In the genomic region with DNA sequence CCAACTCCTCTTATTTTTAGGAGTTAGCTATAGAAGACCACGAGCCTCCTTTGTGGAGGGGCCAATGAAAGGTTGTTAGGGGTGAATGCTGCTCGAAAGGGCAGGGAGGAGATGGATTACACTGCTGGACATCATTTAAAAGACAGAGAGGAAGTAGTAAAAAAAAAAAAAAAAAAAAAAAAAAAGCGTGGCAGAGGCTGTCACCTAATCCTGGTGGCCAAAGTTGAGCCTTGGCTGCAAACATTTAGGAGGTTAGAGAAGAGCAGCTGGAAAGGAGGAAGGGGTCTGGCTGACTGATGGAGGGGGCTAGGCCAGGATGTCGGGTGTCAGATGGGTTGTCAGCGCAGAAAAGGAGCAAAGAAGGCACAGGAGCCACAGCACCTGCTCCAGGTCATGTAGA, we compare ENCODE assay signal across 19 cellular contexts.
DNase-seq lines count a peak whose midpoint lies in the region; ATAC-seq, FAIRE-seq and TF ChIP-seq lines count a peak whose summit lies in the region.
"Had no signal": no experiment of that assay in that cellular context is flagged by ENCODE, and none has a peak within 500 bp of the region (broad histone marks: within the 10 kb centered on the region; RNA-seq: fewer than 3 reads in every experiment).

No MANE protein-coding gene starts in this region.

- H2BK15ac ChIP-seq in IMR-90 (ENCODE audit: low read depth, low read length) = 0 out of 3 replicates have a peak overlapping the region, but pooled peaks have one; percentile 48

- no peaks in the 10 kb centered on the region for H3K9me1 ChIP-seq in IMR-90 (ENCODE audit: insufficient read depth, low read length)
- no peaks in the 10 kb centered on the region for H3K9me1 ChIP-seq in K562 (ENCODE audit: control insufficient read depth, insufficient read depth, low read length)

- CTCF ChIA-PET in IMR-90 (lab: Yijun Ruan, JAX) = no interaction called here
- CTCF ChIA-PET in K562 (lab: Yijun Ruan, JAX; ENCODE audit: low intra/inter-chr PET ratio) = no interaction called here

- no peaks in the 10 kb centered on the region; the same call in 1 of the 2 replicates for H3K4me1 ChIP-seq in IMR-90 (ENCODE audit: control insufficient read depth, insufficient read depth, low read length)
- H3K4me1 ChIP-seq in K562 (replicated peaks in 1 of 2; ENCODE audit: control insufficient read depth in 2 of 2, insufficient read depth in 2 of 2, low read length in 2 of 2) = no peaks in the 10 kb centered on the region

- H3K27ac ChIP-seq in IMR-90 (ENCODE audit: insufficient read depth, low read length) (no peak overlapping the region), K562 (ENCODE audit: extremely low read depth, low read depth, low read length) (no peak overlapping the region)

- no peaks in the 10 kb centered on the region for H3K79me1 ChIP-seq in IMR-90 (ENCODE audit: low read depth in 1 of 2, low read length in 2 of 2)

- H3K56ac ChIP-seq in IMR-90 (ENCODE audit: extremely low read depth, insufficient read depth, low read length) = no peak overlapping the region

- no peak overlapping the region for H3K4me2 ChIP-seq in IMR-90 (ENCODE audit: low read depth, low read length)
- H3K4me2 ChIP-seq in K562 (ENCODE audit: insufficient read depth, low read length) = no peak overlapping the region

- no TSS peak for BruUV-seq in IMR-90 (replicated peaks; lab: Mats Ljungman, UMichigan)
- no TSS peak for BruUV-seq in K562 (replicated peaks; lab: Mats Ljungman, UMichigan)

- no peak for TF ChIP-seq POLR2A in IMR-90 (IDR thresholded peaks at IDR 0.05; ENCODE audit: low read depth, low read length)
- no peak for TF ChIP-seq POLR2A in K562 (conservative IDR thresholded peaks at IDR 0.05)
- TF ChIP-seq POLR2A in lower leg skin (IDR thresholded peaks at IDR 0.05) = no peak

- H3K9me3 ChIP-seq in IMR-90 (ENCODE audit: control insufficient read depth, insufficient read depth, low read length) = no peaks in the 10 kb centered on the region
- H3K9me3 ChIP-seq in K562 (replicated peaks; ENCODE audit: control insufficient read depth, insufficient read depth, low read depth, low read length) = no peaks in the 10 kb centered on the region
- H3K9me3 ChIP-seq: BE2C had no signal

- H3K4ac ChIP-seq in IMR-90 (ENCODE audit: low read depth, low read length) = no peak overlapping the region

- H2BK20ac ChIP-seq in IMR-90 (ENCODE audit: low read depth, low read length) = no peak overlapping the region

- no peaks in the 10 kb centered on the region for H3K36me3 ChIP-seq in IMR-90 (ENCODE audit: control insufficient read depth, insufficient read depth, low read length)
- no peaks in the 10 kb centered on the region for H3K36me3 ChIP-seq in K562 (ENCODE audit: control insufficient read depth, insufficient read depth, low read length)
- H3K36me3 ChIP-seq: BE2C had no signal

- H4K5ac ChIP-seq in IMR-90 (ENCODE audit: low read depth, low read length) = no peak overlapping the region

- H3K9ac ChIP-seq in IMR-90 (ENCODE audit: low read depth, low read length) (no peak overlapping the region), K562 (ENCODE audit: insufficient read depth in 1 of 2, low read depth in 2 of 2, low read length in 2 of 2) (no peak overlapping the region)

- dilution Hi-C loops in IMR-90 (cut with HindIII; ENCODE audit: low sequenced_read_pairs, unreplicated experiment) = no loop called here

- H4K8ac ChIP-seq in IMR-90 (ENCODE audit: low read depth in 2 of 2, low read length in 2 of 2) = no peak overlapping the region

- H4K91ac ChIP-seq in IMR-90 (ENCODE audit: insufficient read depth, low read depth, low read length) = no peak overlapping the region

- no peak for DNase-seq in IMR-90
- DNase-seq in MV-4-11 (lab: John Stamatoyannopoulos, UW) = peak; percentile 27
- no peak for DNase-seq in K562 (ENCODE audit: extremely low read depth in 1 of 4, low spot score in 3 of 4)
- no peak for DNase-seq in lower leg skin (ENCODE audit: low spot score in 2 of 2)
- no peak for DNase-seq in HuH-7.5 (ENCODE audit: low spot score)
- DNase-seq: ACHN; BE2C; C1 segment of cervical spinal cord; CD4-positive, alpha-beta T cell; DMS153; DND-41; EL; H9; KBM-7 had no signal

- no peak for TF ChIP-seq CTCF in IMR-90 (conservative IDR thresholded peaks at IDR 0.05; ENCODE audit: low read depth, low read length)
- no peak for TF ChIP-seq CTCF in K562 (IDR thresholded peaks at IDR 0.05 in 2 of 3, conservative IDR thresholded peaks at IDR 0.05 in 1 of 3; ENCODE audit: insufficient read depth in 2 of 3, low read depth in 1 of 3, low read length in 3 of 3)
- no peak for TF ChIP-seq CTCF in lower leg skin (IDR thresholded peaks at IDR 0.05)

- no peak overlapping the region for H3K23ac ChIP-seq in IMR-90 (ENCODE audit: low read depth, low read length)

- in situ Hi-C loops in IMR-90 (cut with MboI; ENCODE audit: low sequenced_read_pairs) (no loop called here), K562 (cut with MboI) (no loop called here)

- POLR2A ChIA-PET in IMR-90 (lab: Charles Lee; ENCODE audit: unreplicated experiment) = interaction anchor here (0.7 kb wide), 1 partner anchor 11 kb away, joined by 31 read pairs; no protein-coding TSS in a partner anchor
- POLR2A ChIA-PET in K562 (lab: Yijun Ruan, JAX) = no interaction called here

- no peak overlapping the region for H3K14ac ChIP-seq in IMR-90 (replicated peaks; ENCODE audit: low read depth, low read length)

- H2AK9ac ChIP-seq in IMR-90 (replicated peaks; ENCODE audit: low read depth, low read length, poor library complexity) = no peak overlapping the region

- intact Hi-C loops in IMR-90 (cut with micrococcal nuclease) (no loop called here), K562 (cut with micrococcal nuclease) (no loop called here), lower leg skin (cut with DNase I; ENCODE audit: low total_unique reads) (no loop called here)

- H4K20me1 ChIP-seq in IMR-90 (ENCODE audit: insufficient read depth, low read length) (no peaks in the 10 kb centered on the region), K562 (replicated peaks; ENCODE audit: control insufficient read depth, insufficient read depth, low read length) (no peaks in the 10 kb centered on the region)

- H2BK120ac ChIP-seq in IMR-90 (ENCODE audit: low read depth, low read length) = no peak overlapping the region

- no peak overlapping the region for H3K18ac ChIP-seq in IMR-90 (ENCODE audit: low read depth, low read length)

- no peak for FAIRE-seq in K562 (lab: Jason Lieb, UNC)
- FAIRE-seq: A204.1, GM12891, GM19239, H1 had no signal

- ATAC-seq in IMR-90 (ENCODE audit: low read depth) (no peak), K562 (no peak), HG03354 (IDR thresholded peaks at IDR 0.05; ENCODE audit: poor library complexity, severe bottlenecking, unreplicated experiment) (no peak)

- H3K4me3 ChIP-seq in IMR-90 (ENCODE audit: insufficient read depth, low read depth, low read length) (no peak overlapping the region), K562 (no peak overlapping the region), lower leg skin (ENCODE audit: low read depth, poor library complexity, severe bottlenecking) (no peak overlapping the region)

- TF ChIP-seq RAD21 in IMR-90 (IDR thresholded peaks at IDR 0.05; ENCODE audit: low read length) = no peak
- no peak for TF ChIP-seq RAD21 in K562 (CRISPR knock-in tag; conservative IDR thresholded peaks at IDR 0.05 in 1 of 2, IDR thresholded peaks at IDR 0.05 in 1 of 2)

- H3K27me3 ChIP-seq in IMR-90 (ENCODE audit: control insufficient read depth, insufficient read depth, low read length) = no peaks in the 10 kb centered on the region
- H3K27me3 ChIP-seq in K562 (ENCODE audit: control insufficient read depth in 2 of 2, insufficient read depth in 2 of 2, low read length in 2 of 2) = no peaks in the 10 kb centered on the region
- H3K27me3 ChIP-seq: BE2C had no signal

- no peak for TF ChIP-seq EP300 in K562 (IDR thresholded peaks at IDR 0.05; ENCODE audit: low read length)

- H2AFZ ChIP-seq in IMR-90 (replicated peaks; ENCODE audit: low read length, poor library complexity) = no peak overlapping the region
- H2AFZ ChIP-seq in K562 (ENCODE audit: low read depth, low read length) = no peak overlapping the region

- no CpG with 5 or more reads among the region's 5 CpGs for WGBS in IMR-90 (ENCODE audit: extremely low coverage in 2 of 2, insufficient read length in 1 of 2), 2 experiments
- WGBS in K562 (ENCODE audit: insufficient coverage, low coverage, missing lambda C conversion rate) = 10% methylated on average over 4 of the region's 5 CpGs
- 82 to 89% methylated on average over 5 of the region's 5 CpGs for WGBS in lower leg skin, 2 donors

- no peak overlapping the region for H2AK5ac ChIP-seq in IMR-90 (ENCODE audit: low read depth, low read length)

- H2BK5ac ChIP-seq in IMR-90 (ENCODE audit: low read depth, low read length, poor library complexity, severe bottlenecking) = no peak overlapping the region

- no peaks in the 10 kb centered on the region for H3K79me2 ChIP-seq in K562 (ENCODE audit: control insufficient read depth, insufficient read depth, low read length)

TF ChIP-seq in IMR-90, 13 proteins besides CTCF, POLR2A, EP300 and RAD21:
- TF ChIP-seq RCOR1 (IDR thresholded peaks at IDR 0.05; ENCODE audit: insufficient replicate concordance, low read length) = no peak

TF ChIP-seq in K562, 482 proteins besides CTCF, POLR2A, EP300 and RAD21:
- TF ChIP-seq GABPA (tag; conservative IDR thresholded peaks at IDR 0.05; ENCODE audit: low read depth) (peak; percentile 36), POLR3G (IDR thresholded peaks at IDR 0.05; ENCODE audit: extremely low read depth, insufficient read length, insufficient replicate concordance) (no peak), ZNF586 (CRISPR knock-in tag; conservative IDR thresholded peaks at IDR 0.05) (no peak), ZNF384 (IDR thresholded peaks at IDR 0.05; ENCODE audit: low read depth, low read length) (peak; percentile 81), NKRF (IDR thresholded peaks at IDR 0.05; ENCODE audit: borderline replicate concordance) (no peak)
